In genomic region chr10:31749981-31750850, GRCh38 we compare ENCODE assay signal across 9 cellular contexts.
DNase-seq lines count a peak whose midpoint lies in the region; ATAC-seq and TF ChIP-seq lines count a peak whose summit lies in the region.
"Had no signal": no experiment of that assay in that cellular context is flagged by ENCODE, and none has a peak within 500 bp of the region (broad histone marks: within the 10 kb centered on the region; RNA-seq: fewer than 3 reads in every experiment).

No MANE protein-coding gene starts in this region.

- H3K4me2 ChIP-seq in osteoblast (ENCODE audit: insufficient read depth, low read length), result no peak overlapping the region

- H3K36me3 Mint-ChIP-seq in activated T-cell treated with anti-CD3 and anti-CD28 coated beads, Interleukin-2, amount 50 U/mL, for 4 hours (ENCODE audit: insufficient read depth), result no peaks in the 10 kb centered on the region
- H3K36me3 Mint-ChIP-seq in CD4-positive, alpha-beta memory T cell, result no peaks in the 10 kb centered on the region
- H3K36me3 Mint-ChIP-seq in activated CD4-positive, alpha-beta memory T cell treated with anti-CD3 and anti-CD28 coated beads for 36 hours, result no peaks in the 10 kb centered on the region

- H3K27ac Mint-ChIP-seq in CD4-positive, alpha-beta memory T cell, result no peak overlapping the region
- no peak overlapping the region for H3K27ac Mint-ChIP-seq in activated CD4-positive, alpha-beta memory T cell treated with anti-CD3 and anti-CD28 coated beads for 36 hours

- H3K27me3 Mint-ChIP-seq in activated T-cell treated with anti-CD3 and anti-CD28 coated beads, Interleukin-2, amount 50 U/mL, for 4 hours (ENCODE audit: low read depth), result no peaks in the 10 kb centered on the region
- no peaks in the 10 kb centered on the region for H3K27me3 Mint-ChIP-seq in CD4-positive, alpha-beta memory T cell
- H3K27me3 Mint-ChIP-seq in activated CD4-positive, alpha-beta memory T cell treated with anti-CD3 and anti-CD28 coated beads for 36 hours, result no peaks in the 10 kb centered on the region

- H3K4me1 ChIP-seq in osteoblast (ENCODE audit: insufficient read depth, low read length), result peaks cover 21% of the 10 kb centered on the region
- H3K4me1 ChIP-seq in CD4-positive, alpha-beta memory T cell (ENCODE audit: insufficient read depth, low read length), result no peaks in the 10 kb centered on the region

- H3K9me3 Mint-ChIP-seq in activated T-cell treated with anti-CD3 and anti-CD28 coated beads, Interleukin-2, amount 50 U/mL, for 4 hours, result no peaks in the 10 kb centered on the region
- H3K9me3 Mint-ChIP-seq in CD4-positive, alpha-beta memory T cell, result no peaks in the 10 kb centered on the region
- H3K9me3 Mint-ChIP-seq in activated CD4-positive, alpha-beta memory T cell treated with anti-CD3 and anti-CD28 coated beads for 36 hours, result no peaks in the 10 kb centered on the region

- H3K27ac ChIP-seq in osteoblast (ENCODE audit: low read depth, low read length), result no peak overlapping the region
- H3K27ac ChIP-seq in CD4-positive, alpha-beta memory T cell (ENCODE audit: low read depth, low read length), result no peak overlapping the region

- no peaks in the 10 kb centered on the region for H3K79me2 ChIP-seq in osteoblast (ENCODE audit: insufficient read depth, low read length)

- H3K27me3 ChIP-seq in osteoblast (ENCODE audit: insufficient read depth, low read length), result no peaks in the 10 kb centered on the region
- no peaks in the 10 kb centered on the region for H3K27me3 ChIP-seq in CD4-positive, alpha-beta memory T cell (ENCODE audit: insufficient read depth, low read length)

- CTCF ChIA-PET in CD4-positive, alpha-beta memory T cell (lab: Charles Lee; ENCODE audit: partially characterized antibody), result interaction anchor here (0.7 to 2.4 kb wide), 2 partner anchors 18 to 20 kb away, joined by 3 to 7 read pairs; no protein-coding TSS in a partner anchor
- CTCF ChIA-PET in activated CD4-positive, alpha-beta memory T cell treated with anti-CD3 and anti-CD28 coated beads for 36 hours (lab: Charles Lee), result no interaction called here

- H3K4me3 Mint-ChIP-seq in activated T-cell treated with anti-CD3 and anti-CD28 coated beads, Interleukin-2, amount 50 U/mL, for 4 hours, result no peak overlapping the region
- no peak overlapping the region for H3K4me3 Mint-ChIP-seq in CD4-positive, alpha-beta memory T cell
- H3K4me3 Mint-ChIP-seq in activated CD4-positive, alpha-beta memory T cell treated with anti-CD3 and anti-CD28 coated beads for 36 hours, result no peak overlapping the region

- H4K20me1 ChIP-seq in osteoblast (ENCODE audit: insufficient read depth, low read length), result no peaks in the 10 kb centered on the region

- peak; percentile 18 for ATAC-seq in esophagus mucosa
- no peak for ATAC-seq in activated T-cell treated with anti-CD3 and anti-CD28 coated beads, Interleukin-2, amount 50 U/mL, for 4 hours
- ATAC-seq: activated CD4-positive, CD25-positive, alpha-beta regulatory T cell treated with anti-CD3 and anti-CD28 coated beads, Interleukin-2, amount 50 U/mL, for 24 hours had no signal

- H3K4me3 ChIP-seq in osteoblast (ENCODE audit: insufficient read depth, low read length), result no peak overlapping the region
- H3K4me3 ChIP-seq in CD4-positive, alpha-beta memory T cell (ENCODE audit: low read length in 2 of 2), result no peak overlapping the region

- TF ChIP-seq CTCF in osteoblast (IDR thresholded peaks at IDR 0.05; ENCODE audit: extremely low read depth, low read depth, low read length), result no peak

- peak overlapping the region; percentile 35 for H2AFZ ChIP-seq in osteoblast (ENCODE audit: low read length)

- peak in 10 of 14 donors; percentile 21 to 74 (median 53) for DNase-seq in C1 segment of cervical spinal cord (lab: John Stamatoyannopoulos, UW)
- peak; percentile 76 for DNase-seq in NCI-H2196 (lab: John Stamatoyannopoulos, UW; ENCODE audit: unreplicated experiment)
- peak; percentile 71 for DNase-seq in osteoblast (ENCODE audit: insufficient read length, low spot score, missing footprints)
- no peak for DNase-seq in activated T-cell treated with anti-CD3 and anti-CD28 coated beads, Interleukin-2, amount 50 U/mL, for 4 hours
- DNase-seq in NCI-H526 treated with DMSO at 0.1 percent for 48 hours (lab: John Stamatoyannopoulos, UW), result no peak
- DNase-seq in CD4-positive, alpha-beta memory T cell, result no peak
- DNase-seq in activated CD4-positive, alpha-beta memory T cell treated with anti-CD3 and anti-CD28 coated beads for 36 hours, result no peak

- H3K36me3 ChIP-seq in osteoblast (ENCODE audit: insufficient read depth, low read length), result no peaks in the 10 kb centered on the region
- H3K36me3 ChIP-seq in CD4-positive, alpha-beta memory T cell (ENCODE audit: insufficient read depth, low read length), result no peaks in the 10 kb centered on the region

- POLR2A ChIA-PET in CD4-positive, alpha-beta memory T cell (lab: Charles Lee; ENCODE audit: partially characterized antibody), result interaction anchor here (1.0 to 1.3 kb wide), 2 partner anchors 10 kb away, joined by 3 read pairs; no protein-coding TSS in a partner anchor
- POLR2A ChIA-PET in activated CD4-positive, alpha-beta memory T cell treated with anti-CD3 and anti-CD28 coated beads for 36 hours (lab: Charles Lee), result interaction anchor here (0.9 kb wide), 1 partner anchor 10 kb away, joined by 4 read pairs; no protein-coding TSS in a partner anchor

- intact Hi-C loops in CD4-positive, alpha-beta memory T cell (cut with micrococcal nuclease), result no loop called here
- intact Hi-C loops in activated CD4-positive, alpha-beta memory T cell treated with anti-CD3 and anti-CD28 coated beads for 36 hours (cut with micrococcal nuclease), result loop anchor here (5.0 to 10.0 kb wide), 2 partner anchors 718 to 1045 kb away; partner anchors contain the start of gene ZNF438

- peaks cover 14% of the 10 kb centered on the region for H3K4me1 Mint-ChIP-seq in activated T-cell treated with anti-CD3 and anti-CD28 coated beads, Interleukin-2, amount 50 U/mL, for 4 hours (ENCODE audit: low read depth)
- H3K4me1 Mint-ChIP-seq in CD4-positive, alpha-beta memory T cell, result peaks cover 4 to 8% (median 5%) of the 10 kb centered on the region in 4 donors
- H3K4me1 Mint-ChIP-seq in activated CD4-positive, alpha-beta memory T cell treated with anti-CD3 and anti-CD28 coated beads for 36 hours (ENCODE audit: low read depth), result peaks cover 21% of the 10 kb centered on the region

- no peaks in the 10 kb centered on the region for H3K9me3 ChIP-seq in osteoblast (ENCODE audit: low read depth, low read length)
- no peaks in the 10 kb centered on the region for H3K9me3 ChIP-seq in CD4-positive, alpha-beta memory T cell (ENCODE audit: control insufficient read depth in 1 of 2, low read length in 2 of 2)

Comparison
In these comparisons a context has a peak if more than half of its experiments do, and no peak if none do; other contexts are left out.
1. DNase-seq: peak in C1 segment of cervical spinal cord (10 of 14), NCI-H2196 (single experiment) and osteoblast (single experiment); none in activated T-cell treated with anti-CD3 and anti-CD28 coated beads, Interleukin-2, amount 50 U/mL, for 4 hours (single experiment), NCI-H526 treated with DMSO at 0.1 percent for 48 hours (single experiment), CD4-positive, alpha-beta memory T cell (0 of 5) and activated CD4-positive, alpha-beta memory T cell treated with anti-CD3 and anti-CD28 coated beads for 36 hours (single experiment).